ENCODE assay signal across 8 cellular contexts in the genomic region with DNA sequence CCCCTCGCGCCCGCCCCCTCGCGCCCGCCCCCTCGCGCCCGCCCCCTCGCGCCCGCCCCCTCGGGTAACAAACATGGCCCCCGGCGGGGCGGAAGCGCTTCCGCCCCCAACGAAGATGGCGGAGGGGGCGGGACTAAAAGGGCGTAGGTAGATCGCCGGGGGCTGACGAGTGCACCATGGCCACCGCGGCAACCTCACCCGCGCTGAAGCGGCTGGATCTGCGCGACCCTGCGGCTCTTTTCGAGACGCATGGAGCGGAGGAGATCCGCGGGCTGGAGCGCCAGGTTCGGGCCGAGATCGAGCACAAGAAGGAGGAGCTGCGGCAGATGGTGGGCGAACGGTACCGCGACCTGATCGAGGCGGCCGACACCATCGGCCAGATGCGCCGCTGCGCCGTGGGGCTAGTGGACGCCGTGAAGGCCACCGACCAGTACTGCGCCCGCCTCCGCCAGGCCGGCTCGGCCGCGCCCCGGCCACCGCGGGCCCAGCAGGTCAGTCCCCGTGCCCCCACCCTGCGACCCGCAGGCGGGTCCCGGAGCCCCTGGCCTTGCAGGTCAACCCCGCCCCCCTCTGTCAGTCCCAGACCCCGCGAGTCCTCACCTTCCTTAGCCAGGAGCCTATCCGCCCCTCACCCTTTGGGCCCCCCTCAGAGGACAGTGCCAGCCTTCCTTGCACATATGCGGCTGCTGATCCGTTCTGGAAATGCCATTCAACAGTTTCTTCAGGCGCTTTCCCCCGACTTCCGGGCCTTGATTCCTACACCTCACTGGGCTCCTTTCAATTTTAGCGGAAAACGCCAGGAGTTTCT. TPM values are rescaled to one million over a fixed set of nuclear protein-coding genes. Genes with fewer than 3 reads are reported as not detected.
DNase-seq lines count a peak whose midpoint lies in the region; ATAC-seq and TF ChIP-seq lines count a peak whose summit lies in the region.

A gene with protein sequence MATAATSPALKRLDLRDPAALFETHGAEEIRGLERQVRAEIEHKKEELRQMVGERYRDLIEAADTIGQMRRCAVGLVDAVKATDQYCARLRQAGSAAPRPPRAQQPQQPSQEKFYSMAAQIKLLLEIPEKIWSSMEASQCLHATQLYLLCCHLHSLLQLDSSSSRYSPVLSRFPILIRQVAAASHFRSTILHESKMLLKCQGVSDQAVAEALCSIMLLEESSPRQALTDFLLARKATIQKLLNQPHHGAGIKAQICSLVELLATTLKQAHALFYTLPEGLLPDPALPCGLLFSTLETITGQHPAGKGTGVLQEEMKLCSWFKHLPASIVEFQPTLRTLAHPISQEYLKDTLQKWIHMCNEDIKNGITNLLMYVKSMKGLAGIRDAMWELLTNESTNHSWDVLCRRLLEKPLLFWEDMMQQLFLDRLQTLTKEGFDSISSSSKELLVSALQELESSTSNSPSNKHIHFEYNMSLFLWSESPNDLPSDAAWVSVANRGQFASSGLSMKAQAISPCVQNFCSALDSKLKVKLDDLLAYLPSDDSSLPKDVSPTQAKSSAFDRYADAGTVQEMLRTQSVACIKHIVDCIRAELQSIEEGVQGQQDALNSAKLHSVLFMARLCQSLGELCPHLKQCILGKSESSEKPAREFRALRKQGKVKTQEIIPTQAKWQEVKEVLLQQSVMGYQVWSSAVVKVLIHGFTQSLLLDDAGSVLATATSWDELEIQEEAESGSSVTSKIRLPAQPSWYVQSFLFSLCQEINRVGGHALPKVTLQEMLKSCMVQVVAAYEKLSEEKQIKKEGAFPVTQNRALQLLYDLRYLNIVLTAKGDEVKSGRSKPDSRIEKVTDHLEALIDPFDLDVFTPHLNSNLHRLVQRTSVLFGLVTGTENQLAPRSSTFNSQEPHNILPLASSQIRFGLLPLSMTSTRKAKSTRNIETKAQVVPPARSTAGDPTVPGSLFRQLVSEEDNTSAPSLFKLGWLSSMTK (plus strand): TSS at position 162 of the 808 bp plus-strand sequence. CDS start 15 bp downstream, at position 177.

- TF ChIP-seq CTCF in GM10266 (IDR thresholded peaks at IDR 0.05; ENCODE audit: control insufficient read depth, insufficient read depth, low read depth, missing control alignments) (no peak), heart left ventricle (IDR thresholded peaks at IDR 0.05) (peak in 1 of 12 donors; percentile 4), transverse colon (IDR thresholded peaks at IDR 0.05) (no peak)

- in situ Hi-C loops in transverse colon (cut with MboI; ENCODE audit: low pct_ligation_motif_present in 1 of 4, low pct_unique_long_range_greater_than_20kb in 1 of 4, low sequenced_read_pairs in 3 of 4), result loop anchor here in 3 of 4 donors (25.0 kb wide), 1 partner anchor 631 kb away; no protein-coding TSS in a partner anchor

- DNase-seq in GM10266 (ENCODE audit: extremely low spot score) (peak; percentile 97), NCI-H1436 (lab: John Stamatoyannopoulos, UW) (peak; percentile 98), T-cell (peak; percentile 60 to 93 (median 83)), adipocyte (ENCODE audit: low read depth) (peak; percentile 96), heart left ventricle (peak; percentile 79 to 95 (median 87)), posterior cingulate gyrus (peak; percentile 63 to 93 (median 78)), transverse colon (peak; percentile 92)

- H3K27me3 ChIP-seq in adipocyte (replicated peaks; ENCODE audit: control insufficient read depth, insufficient read depth, low read length) (no peaks in the 10 kb centered on the region), heart left ventricle (no peaks in the 10 kb centered on the region), transverse colon (no peaks in the 10 kb centered on the region)

- TF ChIP-seq POLR2A in heart left ventricle (IDR thresholded peaks at IDR 0.05) (peak in 1 of 2 donors; percentile 40), transverse colon (IDR thresholded peaks at IDR 0.05) (peak; percentile 72)

- peak within 1 kb of the TSS; percentile 95 for H3K27ac Mint-ChIP-seq in T-cell

- peak within 1 kb of the TSS; percentile 94 to 97 (median 96) for H3K4me3 Mint-ChIP-seq in T-cell

- intact Hi-C loops in heart left ventricle (cut with DNase I), result loop anchor here in 8 of 10 donors (1.0 to 5.0 kb wide), 7 partner anchors 38 to 466 kb away; partner anchors contain the start of gene SLC39A11 (in 1 of the 8)
- intact Hi-C loops in posterior cingulate gyrus (cut with DNase I), result loop anchor here (2.0 to 10.0 kb wide), 4 partner anchors 40 to 638 kb away; partner anchors contain the start of gene SLC39A11
- intact Hi-C loops in transverse colon (cut with DNase I; ENCODE audit: low total_unique reads), result no loop called here

- H3K4me1 Mint-ChIP-seq in T-cell, result peaks cover 29 to 41% (median 34%) of the 10 kb centered on the region in 3 donors

- no peak for TF ChIP-seq EP300 in transverse colon (IDR thresholded peaks at IDR 0.05; ENCODE audit: low read depth)

- H3K36me3 Mint-ChIP-seq in T-cell, result peaks cover 21% of the 10 kb centered on the region

- peak within 1 kb of the TSS; percentile 67 to 94 (median 88) for H3K27ac ChIP-seq in heart left ventricle
- peak within 1 kb of the TSS; percentile 91 to 95 (median 94) for H3K27ac ChIP-seq in transverse colon

- CTCF ChIA-PET in T-cell (lab: Charles Lee), result interaction anchor here (0.5 to 1.2 kb wide), 4 partner anchors 33 to 468 kb away, joined by 3 to 4 read pairs (median 4); a partner anchor contains a TSS

- no peaks in the 10 kb centered on the region for H3K9me3 ChIP-seq in adipocyte (ENCODE audit: control insufficient read depth, low read length)
- no peaks in the 10 kb centered on the region for H3K9me3 ChIP-seq in heart left ventricle
- H3K9me3 ChIP-seq in transverse colon, result no peaks in the 10 kb centered on the region

- H3K9me3 Mint-ChIP-seq in T-cell, result no peaks in the 10 kb centered on the region

- peak within 1 kb of the TSS; percentile 98 for H3K9ac ChIP-seq in adipocyte (ENCODE audit: low read length)

- POLR2A ChIA-PET in T-cell (lab: Charles Lee), result interaction anchor here in 1 of 2 donors (0.6 kb wide), 1 partner anchor 39 kb away, joined by 5 read pairs; no protein-coding TSS in a partner anchor

- no peaks in the 10 kb centered on the region for H3K27me3 Mint-ChIP-seq in T-cell

- ATAC-seq in HG02610 (IDR thresholded peaks at IDR 0.05; ENCODE audit: unreplicated experiment), result peak; percentile 79
- ATAC-seq in T-cell (replicated peaks in 1 of 4), result peak; percentile 89 to 95 (median 90)
- ATAC-seq in heart left ventricle, result peak; percentile 74 to 92 (median 90)

- peaks cover 25% of the 10 kb centered on the region for H3K4me1 ChIP-seq in adipocyte (ENCODE audit: control insufficient read depth, insufficient read depth, low read length)
- H3K4me1 ChIP-seq in heart left ventricle, result peaks cover 0 to 28% (median 16%) of the 10 kb centered on the region in 12 donors
- H3K4me1 ChIP-seq in transverse colon, result peaks cover 5 to 27% (median 17%) of the 10 kb centered on the region in 4 donors

- H3K4me3 ChIP-seq in adipocyte (ENCODE audit: low read length) (peak within 1 kb of the TSS; percentile 97), heart left ventricle (peak within 1 kb of the TSS; percentile 62 to 100 (median 96)), transverse colon (peak within 1 kb of the TSS; percentile 81 to 99 (median 90))

- 0 to 1% (median 0%) methylated on average over 40 to 79 of the region's 84 CpGs for WGBS in heart left ventricle, 4 donors
- 1% methylated on average over 32 of the region's 84 CpGs; no CpG with 5 or more reads in 1 of the 2 donors for WGBS in transverse colon (ENCODE audit: low coverage in 1 of 2), 2 donors

- H3K36me3 ChIP-seq in adipocyte (ENCODE audit: control insufficient read depth, insufficient read depth, low read length, severe bottlenecking), result peaks cover 16% of the 10 kb centered on the region
- H3K36me3 ChIP-seq in heart left ventricle, result peaks cover 0 to 24% (median 20%) of the 10 kb centered on the region in 9 donors
- peaks cover 0 to 17% (median 10%) of the 10 kb centered on the region in 4 donors for H3K36me3 ChIP-seq in transverse colon

RNA-seq across cellular contexts. Expression of the gene that starts here (rescaled TPM):
- 10 to 100 TPM; 66.3 to 77.2 (median 73.3) TPM for total RNA-seq in T-cell
- total RNA-seq in heart left ventricle, result 10 to 100 TPM; 38.4 to 65.6 (median 55.1) TPM
- polyA plus RNA-seq in heart left ventricle, result 10 to 100 TPM; 20.2 to 78.7 TPM
- 100 to 1,000 TPM in 1 of 4 donors, 10 to 100 TPM in 3; 54.2 to 126 (median 69.1) TPM for total RNA-seq in transverse colon

Comparison
In these comparisons a context has a peak if more than half of its experiments do, and no peak if none do; other contexts are left out.
1. Peak in every context shown above with its lines: DNase-seq, ATAC-seq, H3K4me3 ChIP-seq and H3K27ac ChIP-seq.